ENCODE assay signal across 1 cellular context in the genomic region with DNA sequence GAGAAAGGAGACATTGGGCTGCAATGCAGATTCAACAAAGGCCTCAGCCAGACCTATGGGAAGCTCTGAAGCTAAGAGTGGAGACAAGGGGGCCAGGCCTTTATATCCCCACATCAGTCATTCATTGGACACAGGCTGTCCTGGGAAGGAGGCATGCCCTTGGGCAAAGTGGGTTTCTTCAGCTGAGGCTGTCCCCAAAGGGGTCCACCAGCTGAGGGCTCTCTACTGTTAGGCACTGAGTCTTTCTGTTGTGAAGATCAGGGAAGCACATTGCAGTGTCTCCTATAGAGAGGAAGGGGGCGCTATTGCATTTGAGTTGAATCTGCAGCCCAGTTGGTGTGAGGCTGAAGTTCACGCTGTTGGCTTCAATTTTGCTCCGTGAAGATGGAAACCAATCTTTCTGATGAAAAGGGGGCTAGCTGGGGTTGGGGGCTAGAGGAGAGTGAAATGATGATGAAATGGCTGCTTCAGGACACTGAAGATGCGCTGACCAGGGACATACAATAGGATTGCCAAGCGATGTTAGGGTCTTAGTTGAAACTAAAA.
A peak's percentile ranks its signal among the peaks of the same experiment; 100 is the strongest.
TF ChIP-seq lines count a peak whose summit lies in the region.

No MANE protein-coding gene starts in this region.

TF ChIP-seq in HepG2, 621 proteins besides CTCF, POLR2A, EP300 and RAD21:
- TF ChIP-seq ZFY (CRISPR knock-in tag; IDR thresholded peaks at IDR 0.05), result 0 out of 2 replicates have a peak, but pooled peaks have one; percentile 24
- TF ChIP-seq, protein P1, sequence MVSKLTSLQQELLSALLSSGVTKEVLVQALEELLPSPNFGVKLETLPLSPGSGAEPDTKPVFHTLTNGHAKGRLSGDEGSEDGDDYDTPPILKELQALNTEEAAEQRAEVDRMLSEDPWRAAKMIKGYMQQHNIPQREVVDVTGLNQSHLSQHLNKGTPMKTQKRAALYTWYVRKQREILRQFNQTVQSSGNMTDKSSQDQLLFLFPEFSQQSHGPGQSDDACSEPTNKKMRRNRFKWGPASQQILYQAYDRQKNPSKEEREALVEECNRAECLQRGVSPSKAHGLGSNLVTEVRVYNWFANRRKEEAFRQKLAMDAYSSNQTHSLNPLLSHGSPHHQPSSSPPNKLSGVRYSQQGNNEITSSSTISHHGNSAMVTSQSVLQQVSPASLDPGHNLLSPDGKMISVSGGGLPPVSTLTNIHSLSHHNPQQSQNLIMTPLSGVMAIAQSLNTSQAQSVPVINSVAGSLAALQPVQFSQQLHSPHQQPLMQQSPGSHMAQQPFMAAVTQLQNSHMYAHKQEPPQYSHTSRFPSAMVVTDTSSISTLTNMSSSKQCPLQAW (CRISPR knock-in tag; IDR thresholded peaks at IDR 0.05), result 0 out of 2 replicates have a peak, but pooled peaks have one; percentile 26
- TF ChIP-seq HNF4G (IDR thresholded peaks at IDR 0.05; ENCODE audit: borderline replicate concordance, low read depth, low read length), result no peak
- TF ChIP-seq HNF4G (CRISPR knock-in tag; IDR thresholded peaks at IDR 0.05; ENCODE audit: borderline replicate concordance, low read depth), result 0 out of 2 replicates have a peak, but pooled peaks have one; percentile 22
- 0 out of 2 replicates have a peak, but pooled peaks have one; percentile 16 for TF ChIP-seq SAP130 (CRISPR knock-in tag; IDR thresholded peaks at IDR 0.05; ENCODE audit: low read depth)
- TF ChIP-seq CREM (IDR thresholded peaks at IDR 0.05), result no peak
- TF ChIP-seq CREM (CRISPR knock-in tag; IDR thresholded peaks at IDR 0.05), result no peak
- TF ChIP-seq, protein P2, sequence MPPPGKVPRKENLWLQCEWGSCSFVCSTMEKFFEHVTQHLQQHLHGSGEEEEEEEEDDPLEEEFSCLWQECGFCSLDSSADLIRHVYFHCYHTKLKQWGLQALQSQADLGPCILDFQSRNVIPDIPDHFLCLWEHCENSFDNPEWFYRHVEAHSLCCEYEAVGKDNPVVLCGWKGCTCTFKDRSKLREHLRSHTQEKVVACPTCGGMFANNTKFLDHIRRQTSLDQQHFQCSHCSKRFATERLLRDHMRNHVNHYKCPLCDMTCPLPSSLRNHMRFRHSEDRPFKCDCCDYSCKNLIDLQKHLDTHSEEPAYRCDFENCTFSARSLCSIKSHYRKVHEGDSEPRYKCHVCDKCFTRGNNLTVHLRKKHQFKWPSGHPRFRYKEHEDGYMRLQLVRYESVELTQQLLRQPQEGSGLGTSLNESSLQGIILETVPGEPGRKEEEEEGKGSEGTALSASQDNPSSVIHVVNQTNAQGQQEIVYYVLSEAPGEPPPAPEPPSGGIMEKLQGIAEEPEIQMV (CRISPR knock-in tag; IDR thresholded peaks at IDR 0.05; ENCODE audit: low read depth), result peak; percentile 79; the same call in 1 of the 2 replicates
- TF ChIP-seq NR3C1 (CRISPR knock-in tag; IDR thresholded peaks at IDR 0.05), result no peak
- TF ChIP-seq, protein P3, sequence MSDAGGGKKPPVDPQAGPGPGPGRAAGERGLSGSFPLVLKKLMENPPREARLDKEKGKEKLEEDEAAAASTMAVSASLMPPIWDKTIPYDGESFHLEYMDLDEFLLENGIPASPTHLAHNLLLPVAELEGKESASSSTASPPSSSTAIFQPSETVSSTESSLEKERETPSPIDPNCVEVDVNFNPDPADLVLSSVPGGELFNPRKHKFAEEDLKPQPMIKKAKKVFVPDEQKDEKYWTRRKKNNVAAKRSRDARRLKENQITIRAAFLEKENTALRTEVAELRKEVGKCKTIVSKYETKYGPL (CRISPR knock-in tag; IDR thresholded peaks at IDR 0.05), result no peak
- 0 out of 2 replicates have a peak, but pooled peaks have one; percentile 15 for TF ChIP-seq ZNF644 (CRISPR knock-in tag; IDR thresholded peaks at IDR 0.05; ENCODE audit: low read depth)
- TF ChIP-seq, protein P4, sequence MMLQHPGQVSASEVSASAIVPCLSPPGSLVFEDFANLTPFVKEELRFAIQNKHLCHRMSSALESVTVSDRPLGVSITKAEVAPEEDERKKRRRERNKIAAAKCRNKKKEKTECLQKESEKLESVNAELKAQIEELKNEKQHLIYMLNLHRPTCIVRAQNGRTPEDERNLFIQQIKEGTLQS (CRISPR knock-in tag; IDR thresholded peaks at IDR 0.05), result no peak
- no peak for TF ChIP-seq ZFP41 (CRISPR knock-in tag; IDR thresholded peaks at IDR 0.05; ENCODE audit: borderline replicate concordance)
- TF ChIP-seq U2AF1 (optimal IDR thresholded peaks at IDR 0.05; ENCODE audit: low read depth, low read length), result no peak
- TF ChIP-seq, protein P5, sequence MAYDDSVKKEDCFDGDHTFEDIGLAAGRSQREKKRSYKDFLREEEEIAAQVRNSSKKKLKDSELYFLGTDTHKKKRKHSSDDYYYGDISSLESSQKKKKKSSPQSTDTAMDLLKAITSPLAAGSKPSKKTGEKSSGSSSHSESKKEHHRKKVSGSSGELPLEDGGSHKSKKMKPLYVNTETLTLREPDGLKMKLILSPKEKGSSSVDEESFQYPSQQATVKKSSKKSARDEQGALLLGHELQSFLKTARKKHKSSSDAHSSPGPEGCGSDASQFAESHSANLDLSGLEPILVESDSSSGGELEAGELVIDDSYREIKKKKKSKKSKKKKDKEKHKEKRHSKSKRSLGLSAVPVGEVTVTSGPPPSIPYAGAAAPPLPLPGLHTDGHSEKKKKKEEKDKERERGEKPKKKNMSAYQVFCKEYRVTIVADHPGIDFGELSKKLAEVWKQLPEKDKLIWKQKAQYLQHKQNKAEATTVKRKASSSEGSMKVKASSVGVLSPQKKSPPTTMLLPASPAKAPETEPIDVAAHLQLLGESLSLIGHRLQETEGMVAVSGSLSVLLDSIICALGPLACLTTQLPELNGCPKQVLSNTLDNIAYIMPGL (CRISPR knock-in tag; IDR thresholded peaks at IDR 0.05; ENCODE audit: borderline replicate concordance in 1 of 2, low read depth in 1 of 2), result peak in 1 of 2 experiments; percentile 62; a peak in 2 of 4 replicates
- TF ChIP-seq PCBP1 (IDR thresholded peaks at IDR 0.05; ENCODE audit: borderline replicate concordance, low read depth, low read length), result no peak
- TF ChIP-seq SMC3 (IDR thresholded peaks at IDR 0.05; ENCODE audit: low read length), result peak; percentile 64
- no peak for TF ChIP-seq JUN (CRISPR knock-in tag; IDR thresholded peaks at IDR 0.05)
- TF ChIP-seq ZFX (CRISPR knock-in tag; IDR thresholded peaks at IDR 0.05; ENCODE audit: low read depth), result peak; percentile 41; the same call in 1 of the 2 replicates
- peak; percentile 79 for TF ChIP-seq STAG1 (CRISPR knock-in tag; IDR thresholded peaks at IDR 0.05)
- TF ChIP-seq, protein P6, sequence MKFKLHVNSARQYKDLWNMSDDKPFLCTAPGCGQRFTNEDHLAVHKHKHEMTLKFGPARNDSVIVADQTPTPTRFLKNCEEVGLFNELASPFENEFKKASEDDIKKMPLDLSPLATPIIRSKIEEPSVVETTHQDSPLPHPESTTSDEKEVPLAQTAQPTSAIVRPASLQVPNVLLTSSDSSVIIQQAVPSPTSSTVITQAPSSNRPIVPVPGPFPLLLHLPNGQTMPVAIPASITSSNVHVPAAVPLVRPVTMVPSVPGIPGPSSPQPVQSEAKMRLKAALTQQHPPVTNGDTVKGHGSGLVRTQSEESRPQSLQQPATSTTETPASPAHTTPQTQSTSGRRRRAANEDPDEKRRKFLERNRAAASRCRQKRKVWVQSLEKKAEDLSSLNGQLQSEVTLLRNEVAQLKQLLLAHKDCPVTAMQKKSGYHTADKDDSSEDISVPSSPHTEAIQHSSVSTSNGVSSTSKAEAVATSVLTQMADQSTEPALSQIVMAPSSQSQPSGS (CRISPR knock-in tag; IDR thresholded peaks at IDR 0.05), result no peak
TF ChIP-seq in HepG2: peak in this region for 10.
